Comparison of ENCODE assay signal across 10 cellular contexts in the genomic region with DNA sequence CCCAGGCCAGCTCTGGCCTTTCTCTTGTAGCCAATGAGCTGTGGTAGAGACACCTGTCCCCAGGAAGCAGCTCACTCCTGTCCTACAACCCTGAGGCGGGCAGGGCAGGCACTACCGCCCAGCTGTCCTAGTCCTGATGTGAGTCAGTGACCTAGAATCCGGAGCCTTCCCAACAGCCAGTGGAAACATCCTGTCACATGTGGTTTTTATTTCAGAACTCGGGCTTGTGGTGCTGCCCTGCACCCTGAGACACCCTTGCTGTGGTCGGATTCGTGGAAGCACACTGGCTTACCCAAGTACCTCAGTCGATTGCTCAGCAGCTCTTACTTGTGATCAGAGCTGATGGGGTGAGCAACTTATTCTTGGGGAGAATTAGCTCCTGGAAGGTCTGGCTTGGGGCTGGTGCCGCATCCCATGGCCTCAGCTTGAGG.
A peak's percentile ranks its signal among the peaks of the same experiment; 100 is the strongest.
DNase-seq lines count a peak whose midpoint lies in the region; ATAC-seq and TF ChIP-seq lines count a peak whose summit lies in the region.
"Had no signal": no experiment of that assay in that cellular context is flagged by ENCODE, and none has a peak within 500 bp of the region (broad histone marks: within the 10 kb centered on the region; RNA-seq: fewer than 3 reads in every experiment).

No MANE protein-coding gene starts in this region.

- no peak overlapping the region for H3K27ac Mint-ChIP-seq in glutamatergic neuron (ENCODE audit: unreplicated experiment)

- ATAC-seq in heart left ventricle (peak in 3 of 4 donors; percentile 34 to 49 (median 36)), Right ventricle myocardium inferior (no peak), RWPE2 (ENCODE audit: low read depth) (peak; percentile 36; the same call in 2 of the 3 replicates)

- no peaks in the 10 kb centered on the region for H3K36me3 ChIP-seq in heart left ventricle
- no peaks in the 10 kb centered on the region for H3K36me3 ChIP-seq in RWPE2 (ENCODE audit: low read depth)
- H3K36me3 ChIP-seq in transverse colon: no peaks in the 10 kb centered on the region

- H3K27me3 ChIP-seq in heart left ventricle (no peaks in the 10 kb centered on the region), RWPE2 (ENCODE audit: insufficient read depth, poor library complexity, severe bottlenecking) (peaks cover 3% of the 10 kb centered on the region), transverse colon (no peaks in the 10 kb centered on the region)

- H3K27ac ChIP-seq in heart left ventricle: no peak overlapping the region
- H3K27ac ChIP-seq in RWPE2 (ENCODE audit: poor library complexity, severe bottlenecking): no peak overlapping the region
- no peak overlapping the region for H3K27ac ChIP-seq in transverse colon
- H3K27ac ChIP-seq: parathyroid adenoma had no signal

- TF ChIP-seq CTCF in heart left ventricle (IDR thresholded peaks at IDR 0.05): no peak
- TF ChIP-seq CTCF in RWPE2 (IDR thresholded peaks at IDR 0.05; ENCODE audit: poor library complexity, severe bottlenecking): no peak
- no peak for TF ChIP-seq CTCF in transverse colon (IDR thresholded peaks at IDR 0.05)
- no peak for TF ChIP-seq CTCF in glutamatergic neuron (IDR thresholded peaks at IDR 0.05; ENCODE audit: partially characterized antibody, unreplicated experiment)

- no peak overlapping the region for H3K4me3 ChIP-seq in heart left ventricle
- H3K4me3 ChIP-seq in RWPE2 (ENCODE audit: severe bottlenecking): no peak overlapping the region
- H3K4me3 ChIP-seq in transverse colon: no peak overlapping the region
- H3K4me3 ChIP-seq: coronary artery had no signal

- H3K36me3 Mint-ChIP-seq in glutamatergic neuron (ENCODE audit: unreplicated experiment): no peaks in the 10 kb centered on the region

- no peak for TF ChIP-seq EP300 in transverse colon (IDR thresholded peaks at IDR 0.05; ENCODE audit: low read depth)

- H3K4me3 Mint-ChIP-seq in glutamatergic neuron (ENCODE audit: unreplicated experiment): no peak overlapping the region

- no peak for TF ChIP-seq POLR2A in heart left ventricle (IDR thresholded peaks at IDR 0.05)
- no peak for TF ChIP-seq POLR2A in transverse colon (IDR thresholded peaks at IDR 0.05)

- H3K9me3 ChIP-seq in heart left ventricle (no peaks in the 10 kb centered on the region), RWPE2 (ENCODE audit: severe bottlenecking) (no peaks in the 10 kb centered on the region), transverse colon (no peaks in the 10 kb centered on the region)

- WGBS in heart left ventricle, 4 donors: 80 to 97% (median 88%) methylated on average over 6 to 8 of the region's 8 CpGs
- WGBS in transverse colon (ENCODE audit: low coverage in 1 of 2), 2 donors: 65 to 90% methylated on average over 2 to 8 of the region's 8 CpGs

- peaks cover under 1% of the 10 kb centered on the region for H3K4me1 Mint-ChIP-seq in glutamatergic neuron (ENCODE audit: low read depth, unreplicated experiment)

- in situ Hi-C loops in transverse colon (cut with MboI; ENCODE audit: low pct_ligation_motif_present in 1 of 4, low pct_unique_long_range_greater_than_20kb in 1 of 4, low sequenced_read_pairs in 3 of 4): no loop called here

- no peaks in the 10 kb centered on the region for H3K27me3 Mint-ChIP-seq in glutamatergic neuron (ENCODE audit: unreplicated experiment)

- H3K4me1 ChIP-seq in heart left ventricle: no peaks in the 10 kb centered on the region
- H3K4me1 ChIP-seq in RWPE2 (ENCODE audit: insufficient read depth, poor library complexity, severe bottlenecking): no peaks in the 10 kb centered on the region
- H3K4me1 ChIP-seq in transverse colon: no peaks in the 10 kb centered on the region
- H3K4me1 ChIP-seq: parathyroid adenoma had no signal

- H3K9me3 Mint-ChIP-seq in glutamatergic neuron (ENCODE audit: unreplicated experiment): no peaks in the 10 kb centered on the region

- intact Hi-C loops in heart left ventricle (cut with DNase I): no loop called here
- intact Hi-C loops in Right ventricle myocardium inferior (cut with DNase I): no loop called here
- intact Hi-C loops in transverse colon (cut with DNase I; ENCODE audit: low total_unique reads): no loop called here

- DNase-seq in heart left ventricle (no peak), Right ventricle myocardium inferior (ENCODE audit: missing footprints) (no peak), RWPE2 (ENCODE audit: low spot score) (no peak), dedifferentiated amniotic fluid mesenchymal stem cell (ENCODE audit: extremely low spot score) (peak; percentile 69), transverse colon (peak; percentile 17), NCI-H446 treated with DMSO at 0.1 percent for 48 hours (lab: John Stamatoyannopoulos, UW) (no peak), midbrain (lab: John Stamatoyannopoulos, UW) (no peak), glutamatergic neuron (no peak)

Comparison
In these comparisons a context has a peak if more than half of its experiments do, and no peak if none do; other contexts are left out.
1. DNase-seq: peak in dedifferentiated amniotic fluid mesenchymal stem cell (single experiment) and transverse colon (single experiment); none in heart left ventricle (0 of 5), Right ventricle myocardium inferior (single experiment), RWPE2 (single experiment), NCI-H446 treated with DMSO at 0.1 percent for 48 hours (single experiment), midbrain (single experiment) and glutamatergic neuron (single experiment).